ENCODE assay signal across 9 cellular contexts in the genomic region with DNA sequence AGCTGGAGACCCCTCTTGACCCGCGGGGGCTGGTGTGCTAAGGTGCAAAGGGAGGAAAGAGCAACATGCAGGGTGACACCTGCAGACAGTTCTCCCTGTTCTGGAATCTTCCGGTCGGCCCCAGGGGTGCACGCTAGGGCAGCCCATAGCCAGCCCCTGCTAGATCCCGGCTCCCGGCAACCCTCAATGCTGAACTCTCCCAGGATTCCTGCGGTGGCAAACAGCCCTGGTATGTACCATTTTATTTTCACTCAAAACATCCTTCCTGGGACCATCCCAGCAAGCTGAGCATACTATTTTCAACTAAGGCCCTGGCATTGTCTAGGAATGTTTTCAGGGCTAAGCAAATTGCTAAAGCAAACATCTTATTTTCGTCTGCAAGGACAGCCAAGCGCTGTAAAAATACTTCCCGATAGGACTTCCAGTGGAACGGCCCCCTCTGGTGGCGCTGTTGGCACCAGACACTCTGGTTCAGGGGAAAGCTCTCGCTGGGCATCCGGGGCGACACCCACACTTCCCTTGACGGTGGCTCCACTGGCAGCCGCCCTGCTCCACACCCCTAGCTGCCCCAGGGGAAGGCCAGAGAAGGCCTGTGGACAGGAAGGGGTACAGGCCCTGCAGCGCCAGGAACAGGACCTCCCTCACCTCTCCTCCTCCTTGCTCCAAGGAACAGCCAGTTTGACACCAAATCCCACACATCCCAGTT.
DNase-seq lines count a peak whose midpoint lies in the region; ATAC-seq and TF ChIP-seq lines count a peak whose summit lies in the region.
"Had no signal": no experiment of that assay in that cellular context is flagged by ENCODE, and none has a peak within 500 bp of the region (broad histone marks: within the 10 kb centered on the region; RNA-seq: fewer than 3 reads in every experiment).

No MANE protein-coding gene starts in this region.

- H3K9me3 Mint-ChIP-seq in natural killer cell, result no peaks in the 10 kb centered on the region
- H3K9me3 Mint-ChIP-seq: central memory CD8-positive, alpha-beta T cell had no signal

- no peaks in the 10 kb centered on the region for H3K27me3 Mint-ChIP-seq in natural killer cell (ENCODE audit: low read depth in 2 of 2)

- peak overlapping the region; percentile 57 for H3K4me3 Mint-ChIP-seq in natural killer cell
- H3K4me3 Mint-ChIP-seq: central memory CD8-positive, alpha-beta T cell had no signal

- H3K36me3 Mint-ChIP-seq in natural killer cell, result no peaks in the 10 kb centered on the region

- H3K4me3 ChIP-seq in fibroblast of pulmonary artery (replicated peaks; ENCODE audit: low read depth, low read length) (no peak overlapping the region), thoracic aorta (peak overlapping the region; percentile 60)

- H3K27ac Mint-ChIP-seq in natural killer cell, result peak overlapping the region; percentile 72 to 81

- DNase-seq in NCI-H146 (lab: John Stamatoyannopoulos, UW), result peak; percentile 54
- DNase-seq in NCI-H146 treated with DMSO at 0.1 percent for 48 hours (lab: John Stamatoyannopoulos, UW; ENCODE audit: unreplicated experiment), result no peak
- DNase-seq in NCI-H1092 treated with DMSO at 0.1 percent for 48 hours (lab: John Stamatoyannopoulos, UW), result peak; percentile 19
- DNase-seq in activated CD8-positive, alpha-beta memory T cell treated with anti-CD3 and anti-CD28 coated beads for 24 hours, result peak; percentile 72
- DNase-seq in fibroblast of pulmonary artery (ENCODE audit: low read depth), result peak; percentile 81
- DNase-seq in natural killer cell, result peak; percentile 54
- peak; percentile 62 for DNase-seq in thoracic aorta (ENCODE audit: low spot score)

- H3K27ac ChIP-seq in thoracic aorta, result peak overlapping the region; percentile 99

- H3K36me3 ChIP-seq in thoracic aorta, result no peaks in the 10 kb centered on the region

- intact Hi-C loops in natural killer cell (cut with micrococcal nuclease), result loop anchor here (1.0 kb wide), 1 partner anchor 69 kb away; no protein-coding TSS in a partner anchor

- ATAC-seq in natural killer cell, result peak; percentile 40 to 47 (median 42)
- peak; percentile 68 for ATAC-seq in thoracic aorta (ENCODE audit: insufficient number of reproducible peaks, low FRiP score, low read depth)
- no peak for ATAC-seq in HG02885 (IDR thresholded peaks at IDR 0.05; ENCODE audit: poor library complexity, unreplicated experiment)

- peaks cover 87 to 88% of the 10 kb centered on the region in 2 donors for H3K4me1 Mint-ChIP-seq in natural killer cell

- peaks cover 76 to 92% of the 10 kb centered on the region in 2 donors for H3K4me1 ChIP-seq in thoracic aorta (ENCODE audit: control insufficient read depth in 1 of 2, low read depth in 2 of 2)

- TF ChIP-seq CTCF in fibroblast of pulmonary artery (IDR thresholded peaks at IDR 0.05; ENCODE audit: low read length, missing control alignments) (peak; percentile 79), natural killer cell (IDR thresholded peaks at IDR 0.05) (peak; percentile 72), thoracic aorta (IDR thresholded peaks at IDR 0.05) (peak; percentile 83)

- no peaks in the 10 kb centered on the region for H3K9me3 ChIP-seq in thoracic aorta

- no peaks in the 10 kb centered on the region for H3K27me3 ChIP-seq in thoracic aorta (replicated peaks; ENCODE audit: insufficient read depth)
